In genomic region chr10:42428534-42428933, GRCh38 we compare ENCODE assay signal across 9 cellular contexts.
DNase-seq lines count a peak whose midpoint lies in the region; ATAC-seq, FAIRE-seq and TF ChIP-seq lines count a peak whose summit lies in the region.
"Had no signal": no experiment of that assay in that cellular context is flagged by ENCODE, and none has a peak within 500 bp of the region (broad histone marks: within the 10 kb centered on the region; RNA-seq: fewer than 3 reads in every experiment).

No MANE protein-coding gene starts in this region.

- ATAC-seq in DND-41 (ENCODE audit: insufficient read depth, low read depth), result no peak
- ATAC-seq in lower lobe of right lung, result no peak
- ATAC-seq in HG02970 (IDR thresholded peaks at IDR 0.05; ENCODE audit: low FRiP score, unreplicated experiment), result no peak

- DNase-seq in DND-41 (no peak), astrocyte (ENCODE audit: low read depth) (no peak), lower lobe of right lung (no peak), AG08395 (ENCODE audit: low spot score) (no peak), nephron progenitor cell (no peak)
- peak; percentile 14 for DNase-seq in Jurkat, Clone E6-1 (ENCODE audit: low read depth, low spot score)
- DNase-seq: activated CD4-positive, alpha-beta T cell treated with anti-CD3 and anti-CD28 coated beads, Interleukin-2, amount 10 ng/mL, durations not matched to agents 7 days and 5 days had no signal

- H3K27me3 ChIP-seq in DND-41 (ENCODE audit: insufficient read depth, low read length, poor library complexity), result no peaks in the 10 kb centered on the region
- H3K27me3 ChIP-seq in astrocyte (ENCODE audit: insufficient read depth, low read length), result no peaks in the 10 kb centered on the region
- H3K27me3 ChIP-seq in lower lobe of right lung (ENCODE audit: low read depth), result no peaks in the 10 kb centered on the region

- H3K27ac Mint-ChIP-seq in astrocyte (ENCODE audit: unreplicated experiment), result no peak overlapping the region
- H3K27ac Mint-ChIP-seq in nephron progenitor cell, result no peak overlapping the region
- H3K27ac Mint-ChIP-seq: activated CD4-positive, alpha-beta T cell treated with anti-CD3 and anti-CD28 coated beads, Interleukin-2, amount 10 ng/mL, durations not matched to agents 7 days and 5 days had no signal

- no peak for FAIRE-seq in astrocyte (lab: Jason Lieb, UNC)

- H3K27ac ChIP-seq in DND-41 (ENCODE audit: low read length), result no peak overlapping the region
- no peak overlapping the region for H3K27ac ChIP-seq in astrocyte (ENCODE audit: low read depth, low read length)
- H3K27ac ChIP-seq in lower lobe of right lung, result no peak overlapping the region

- H3K9ac ChIP-seq in DND-41 (ENCODE audit: low read depth, low read length) (no peak overlapping the region), astrocyte (ENCODE audit: low read length) (no peak overlapping the region)

- no peaks in the 10 kb centered on the region for H3K9me3 ChIP-seq in DND-41 (ENCODE audit: insufficient read depth, low read length, severe bottlenecking)
- no peaks in the 10 kb centered on the region for H3K9me3 ChIP-seq in astrocyte (ENCODE audit: insufficient read depth, low read depth, low read length)
- H3K9me3 ChIP-seq in lower lobe of right lung, result no peaks in the 10 kb centered on the region

- TF ChIP-seq CTCF in DND-41 (IDR thresholded peaks at IDR 0.05; ENCODE audit: borderline replicate concordance, extremely low read depth, low read length, poor library complexity, severe bottlenecking) (peak; percentile 62), astrocyte (IDR thresholded peaks at IDR 0.05; ENCODE audit: insufficient read depth, low read depth, low read length) (peak; percentile 7), lower lobe of right lung (IDR thresholded peaks at IDR 0.05) (peak; percentile 39), nephron progenitor cell (IDR thresholded peaks at IDR 0.05) (no peak)

- H3K4me1 Mint-ChIP-seq in astrocyte (ENCODE audit: low read depth, unreplicated experiment) (no peaks in the 10 kb centered on the region), nephron progenitor cell (no peaks in the 10 kb centered on the region)
- H3K4me1 Mint-ChIP-seq: activated CD4-positive, alpha-beta T cell treated with anti-CD3 and anti-CD28 coated beads, Interleukin-2, amount 10 ng/mL, durations not matched to agents 7 days and 5 days had no signal

- H3K36me3 Mint-ChIP-seq in astrocyte (ENCODE audit: low read depth, unreplicated experiment) (no peaks in the 10 kb centered on the region), nephron progenitor cell (ENCODE audit: low read depth) (peaks cover 4% of the 10 kb centered on the region)

- H3K4me3 ChIP-seq in DND-41 (ENCODE audit: low read depth in 1 of 2, low read length in 2 of 2) (no peak overlapping the region), astrocyte (ENCODE audit: insufficient read depth, low read depth, low read length) (no peak overlapping the region), lower lobe of right lung (no peak overlapping the region)
- no peak overlapping the region for H3K4me3 ChIP-seq in Jurkat, Clone E6-1 (ENCODE audit: low read length)
- H3K4me3 ChIP-seq: lung had no signal

- no peak overlapping the region for H3K4me3 Mint-ChIP-seq in astrocyte (ENCODE audit: unreplicated experiment)
- no peak overlapping the region for H3K4me3 Mint-ChIP-seq in nephron progenitor cell
- H3K4me3 Mint-ChIP-seq: activated CD4-positive, alpha-beta T cell treated with anti-CD3 and anti-CD28 coated beads, Interleukin-2, amount 10 ng/mL, durations not matched to agents 7 days and 5 days had no signal

- no peaks in the 10 kb centered on the region for H4K20me1 ChIP-seq in DND-41 (ENCODE audit: insufficient read depth, low read length)
- H4K20me1 ChIP-seq in astrocyte (ENCODE audit: insufficient read depth, low read length), result no peaks in the 10 kb centered on the region

- H2AFZ ChIP-seq in DND-41 (ENCODE audit: low read depth, low read length) (no peak overlapping the region), astrocyte (ENCODE audit: low read depth, low read length) (no peak overlapping the region)

- no peaks in the 10 kb centered on the region for H3K36me3 ChIP-seq in DND-41 (ENCODE audit: insufficient read depth, low read length)
- H3K36me3 ChIP-seq in astrocyte (ENCODE audit: insufficient read depth, low read length), result no peaks in the 10 kb centered on the region
- H3K36me3 ChIP-seq in lower lobe of right lung, result no peaks in the 10 kb centered on the region

- no peaks in the 10 kb centered on the region for H3K4me1 ChIP-seq in DND-41 (ENCODE audit: insufficient read depth, low read length)
- H3K4me1 ChIP-seq in astrocyte (ENCODE audit: insufficient read depth, low read length), result no peaks in the 10 kb centered on the region
- H3K4me1 ChIP-seq in lower lobe of right lung, result no peaks in the 10 kb centered on the region

- H3K79me2 ChIP-seq in DND-41 (ENCODE audit: insufficient read depth, low read length) (no peaks in the 10 kb centered on the region), astrocyte (ENCODE audit: insufficient read depth, low read length) (no peaks in the 10 kb centered on the region)

- H3K9me3 Mint-ChIP-seq in astrocyte (ENCODE audit: unreplicated experiment) (peaks cover 6% of the 10 kb centered on the region), nephron progenitor cell (peaks cover 76% of the 10 kb centered on the region)
- H3K9me3 Mint-ChIP-seq: activated CD4-positive, alpha-beta T cell treated with anti-CD3 and anti-CD28 coated beads, Interleukin-2, amount 10 ng/mL, durations not matched to agents 7 days and 5 days had no signal

- intact Hi-C loops in lower lobe of right lung (cut with DNase I), result no loop called here

- H3K4me2 ChIP-seq in DND-41 (ENCODE audit: insufficient read depth, low read length) (no peak overlapping the region), astrocyte (ENCODE audit: low read length) (no peak overlapping the region)

- no peaks in the 10 kb centered on the region for H3K27me3 Mint-ChIP-seq in astrocyte (ENCODE audit: low read depth, unreplicated experiment)
- H3K27me3 Mint-ChIP-seq in nephron progenitor cell (ENCODE audit: low read depth, poor library complexity), result no peaks in the 10 kb centered on the region
- H3K27me3 Mint-ChIP-seq: activated CD4-positive, alpha-beta T cell treated with anti-CD3 and anti-CD28 coated beads, Interleukin-2, amount 10 ng/mL, durations not matched to agents 7 days and 5 days had no signal
